ENCODE assay signal across 9 cellular contexts in genomic region chr14:90816686-90817436, GRCh38. TPM values are rescaled to one million over a fixed set of nuclear protein-coding genes. Genes with fewer than 3 reads are reported as not detected.
DNase-seq lines count a peak whose midpoint lies in the region; ATAC-seq and TF ChIP-seq lines count a peak whose summit lies in the region.
"Had no signal": no experiment of that assay in that cellular context is flagged by ENCODE, and none has a peak within 500 bp of the region (broad histone marks: within the 10 kb centered on the region; RNA-seq: fewer than 3 reads in every experiment).

No MANE protein-coding gene starts in this region.

- no peaks in the 10 kb centered on the region for H3K27me3 ChIP-seq in breast epithelium
- H3K27me3 ChIP-seq in vagina = no peaks in the 10 kb centered on the region
- no peaks in the 10 kb centered on the region for H3K27me3 ChIP-seq in foreskin keratinocyte

- DNase-seq in breast epithelium (ENCODE audit: low spot score in 2 of 2) (no peak), MCF 10A (ENCODE audit: unreplicated experiment) (no peak), chondrocyte (ENCODE audit: low spot score) (no peak), memory B cell (ENCODE audit: low spot score in 2 of 2) (no peak), vagina (ENCODE audit: extremely low spot score in 2 of 2) (no peak), foreskin keratinocyte (no peak), pons (ENCODE audit: low spot score) (no peak)
- DNase-seq: activated gamma-delta T cell had no signal

- H3K36me3 ChIP-seq in breast epithelium (no peaks in the 10 kb centered on the region), vagina (no peaks in the 10 kb centered on the region)

- H3K27ac Mint-ChIP-seq in MCF 10A (ENCODE audit: low read depth, unreplicated experiment) (no peak overlapping the region), chondrocyte (ENCODE audit: unreplicated experiment) (no peak overlapping the region), memory B cell (no peak overlapping the region)

- intact Hi-C loops in breast epithelium (cut with DNase I; ENCODE audit: low total_unique reads) (no loop called here), MCF 10A (cut with micrococcal nuclease) (no loop called here), vagina (cut with DNase I) (no loop called here)

- H3K4me1 ChIP-seq in breast epithelium (peaks cover 0 to 10% of the 10 kb centered on the region in 2 donors), vagina (peaks cover 20% of the 10 kb centered on the region), foreskin keratinocyte (peaks cover 12% of the 10 kb centered on the region)

- H3K4me1 Mint-ChIP-seq in MCF 10A (ENCODE audit: insufficient read depth, unreplicated experiment) = peaks cover 15% of the 10 kb centered on the region
- peaks cover 10% of the 10 kb centered on the region for H3K4me1 Mint-ChIP-seq in chondrocyte (ENCODE audit: low read depth)
- H3K4me1 Mint-ChIP-seq in memory B cell = peaks cover 4% of the 10 kb centered on the region

- H3K27ac ChIP-seq in breast epithelium = no peak overlapping the region
- no peak overlapping the region for H3K27ac ChIP-seq in vagina
- no peak overlapping the region for H3K27ac ChIP-seq in foreskin keratinocyte

- H3K36me3 Mint-ChIP-seq in MCF 10A (ENCODE audit: insufficient read depth, unreplicated experiment) (no peaks in the 10 kb centered on the region), chondrocyte (ENCODE audit: low read depth) (no peaks in the 10 kb centered on the region), memory B cell (no peaks in the 10 kb centered on the region)

- TF ChIP-seq POLR2A in breast epithelium (IDR thresholded peaks at IDR 0.05) = no peak
- no peak for TF ChIP-seq POLR2A in vagina (IDR thresholded peaks at IDR 0.05)

- no peak for ATAC-seq in memory B cell (ENCODE audit: low read depth)
- ATAC-seq in foreskin keratinocyte = no peak
- no peak for ATAC-seq in HG02981 (IDR thresholded peaks at IDR 0.05; ENCODE audit: unreplicated experiment)

- no peaks in the 10 kb centered on the region for H3K9me3 Mint-ChIP-seq in MCF 10A (ENCODE audit: unreplicated experiment)
- H3K9me3 Mint-ChIP-seq in chondrocyte (ENCODE audit: low read depth) = no peaks in the 10 kb centered on the region
- no peaks in the 10 kb centered on the region for H3K9me3 Mint-ChIP-seq in memory B cell

- POLR2A ChIA-PET in MCF 10A (lab: Yijun Ruan, JAX) = interaction anchor here (0.6 kb wide), 1 partner anchor 420 kb away, joined by 3 read pairs; no protein-coding TSS in a partner anchor

- no peak overlapping the region for H3K4me3 Mint-ChIP-seq in MCF 10A (ENCODE audit: unreplicated experiment)
- H3K4me3 Mint-ChIP-seq in chondrocyte (ENCODE audit: unreplicated experiment) = no peak overlapping the region
- peak overlapping the region; percentile 67 for H3K4me3 Mint-ChIP-seq in memory B cell

- peak overlapping the region; percentile 61 to 88 (median 73) for H3K4me3 ChIP-seq in breast epithelium
- H3K4me3 ChIP-seq in vagina = peak overlapping the region; percentile 24 to 38

- no peaks in the 10 kb centered on the region for H3K27me3 Mint-ChIP-seq in MCF 10A (ENCODE audit: insufficient read depth, unreplicated experiment)
- no peaks in the 10 kb centered on the region for H3K27me3 Mint-ChIP-seq in chondrocyte (ENCODE audit: low read depth)
- H3K27me3 Mint-ChIP-seq in memory B cell = peaks cover 11% of the 10 kb centered on the region

- TF ChIP-seq CTCF in breast epithelium (IDR thresholded peaks at IDR 0.05) = no peak
- TF ChIP-seq CTCF in MCF 10A (IDR thresholded peaks at IDR 0.05; ENCODE audit: unreplicated experiment) = no peak
- TF ChIP-seq CTCF in chondrocyte (IDR thresholded peaks at IDR 0.05) = peak; percentile 49
- no peak for TF ChIP-seq CTCF in vagina (IDR thresholded peaks at IDR 0.05)
- TF ChIP-seq CTCF in foreskin keratinocyte (conservative IDR thresholded peaks at IDR 0.05) = no peak

- BruUV-seq in MCF 10A (replicated peaks; lab: Mats Ljungman, UMichigan) = no TSS peak

- CTCF ChIA-PET in MCF 10A (lab: Yijun Ruan, JAX) = interaction anchor here (0.5 to 1.6 kb wide), 11 partner anchors 12 to 506 kb away, joined by 3 to 5 read pairs (median 4); no protein-coding TSS in a partner anchor

- H3K9me3 ChIP-seq in breast epithelium (no peaks in the 10 kb centered on the region), vagina (no peaks in the 10 kb centered on the region)

RNA-seq across cellular contexts. Expression of gene TTC7B, which starts 0.6 kb away (rescaled TPM):
- total RNA-seq in breast epithelium (10 to 100 TPM; 14.0 to 29.1 (median 22.0) TPM), MCF 10A (2022) (31.1 and 52.8 TPM in 2 replicates), chondrocyte (29.9 to 45.6 TPM (median 40.3 TPM) in 3 replicates), vagina (56.0 TPM), foreskin keratinocyte (46.5 and 50.3 TPM in 2 replicates)
- polyA plus RNA-seq in foreskin keratinocyte = 24.7 and 29.2 TPM in 2 replicates
